27 cellular contexts compared by ENCODE assay signal in the genomic region with DNA sequence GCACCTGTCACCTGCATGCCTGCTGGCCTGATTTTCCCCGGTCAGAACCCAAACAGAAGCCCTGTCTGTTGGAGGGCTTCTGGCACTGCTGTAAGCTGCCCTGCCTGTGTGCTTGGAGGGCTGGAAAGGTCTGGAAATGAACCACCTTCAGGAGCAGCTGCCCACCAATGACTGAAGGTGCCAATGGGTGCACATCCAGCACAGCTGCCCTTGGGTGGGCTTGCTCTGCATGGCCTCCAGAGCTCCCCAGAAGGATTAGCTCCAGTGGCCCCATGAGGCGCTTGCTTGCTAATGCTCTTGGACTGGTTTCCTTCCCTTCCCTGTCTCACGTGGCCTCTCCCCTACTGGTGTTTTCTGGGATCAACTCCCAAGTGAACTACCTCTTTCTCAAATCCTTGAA. TPM values are rescaled to one million over a fixed set of nuclear protein-coding genes. Genes with fewer than 3 reads are reported as not detected.
"Had no signal": no experiment of that assay in that cellular context is flagged by ENCODE, and none has a peak within 500 bp of the region (broad histone marks: within the 10 kb centered on the region; RNA-seq: fewer than 3 reads in every experiment).

No MANE protein-coding gene starts in this region.

- H3K9me3 ChIP-seq: esophagus squamous epithelium, gastrocnemius medialis, heart right ventricle, left lung, lower lobe of right lung had no signal

- FAIRE-seq: colon, endometrium, islet of Langerhans, keratinocyte had no signal

- H3K27me3 ChIP-seq: gastrocnemius medialis, heart right ventricle, left lung had no signal

- DNase-seq: dermis blood vessel endothelial cell; dorsolateral prefrontal cortex; effector CD4-positive, alpha-beta T cell; effector memory CD4-positive, alpha-beta T cell; erythroblast; esophagus squamous epithelium; foreskin fibroblast; foreskin melanocyte; gastrocnemius medialis; glutamatergic neuron; head of caudate nucleus; heart right ventricle; hippocampal formation; left cardiac atrium; left lung; left ventricle myocardium superior; lower lobe of right lung; mesendoderm; midbrain had no signal

- H3K4me1 ChIP-seq: gastrocnemius medialis had no signal

- ATAC-seq: esophagus mucosa, gastrocnemius medialis, heart right ventricle, left cardiac atrium, left lung, left ventricle myocardium superior, lower lobe of right lung had no signal

- H3K27ac ChIP-seq: coronary artery, dorsolateral prefrontal cortex, epithelial cell of prostate, esophagus squamous epithelium, gastrocnemius medialis, heart right ventricle, left lung, lower lobe of right lung had no signal

- H3K36me3 ChIP-seq: esophagus squamous epithelium, gastrocnemius medialis had no signal

- H3K4me3 ChIP-seq: coronary artery, dorsolateral prefrontal cortex, esophagus squamous epithelium, gastrocnemius medialis, heart right ventricle, left lung, lower lobe of right lung had no signal

RNA-seq across cellular contexts. Expression of gene WDFY4, which starts 43.2 kb away (rescaled TPM):
- total RNA-seq: kidney epithelial cell had no signal
